1 cellular context compared by ENCODE assay signal in the genomic region with DNA sequence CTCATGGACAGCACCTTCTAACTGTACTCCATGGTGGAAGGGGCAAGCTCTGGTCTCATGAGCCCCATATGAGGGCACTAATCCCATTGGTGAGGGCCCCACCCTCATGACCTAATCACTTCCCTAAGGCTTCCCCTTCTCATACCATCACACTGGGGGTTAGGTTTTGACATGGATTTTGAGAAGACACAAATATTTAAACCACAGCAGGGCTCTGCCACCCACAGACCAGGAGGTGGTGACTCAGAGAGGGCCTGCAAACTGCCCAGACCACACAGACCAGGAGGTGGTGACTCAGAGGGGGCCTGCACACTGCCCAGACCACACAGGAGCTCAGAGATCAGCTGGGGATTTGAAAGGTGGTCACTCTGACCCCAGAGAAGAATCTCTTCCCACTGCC.
TF ChIP-seq lines count a peak whose summit lies in the region.

No MANE protein-coding gene starts in this region.

TF ChIP-seq in SK-N-SH, 30 proteins besides CTCF, POLR2A, EP300 and RAD21 (continued from another document):
- TF ChIP-seq, protein P1, sequence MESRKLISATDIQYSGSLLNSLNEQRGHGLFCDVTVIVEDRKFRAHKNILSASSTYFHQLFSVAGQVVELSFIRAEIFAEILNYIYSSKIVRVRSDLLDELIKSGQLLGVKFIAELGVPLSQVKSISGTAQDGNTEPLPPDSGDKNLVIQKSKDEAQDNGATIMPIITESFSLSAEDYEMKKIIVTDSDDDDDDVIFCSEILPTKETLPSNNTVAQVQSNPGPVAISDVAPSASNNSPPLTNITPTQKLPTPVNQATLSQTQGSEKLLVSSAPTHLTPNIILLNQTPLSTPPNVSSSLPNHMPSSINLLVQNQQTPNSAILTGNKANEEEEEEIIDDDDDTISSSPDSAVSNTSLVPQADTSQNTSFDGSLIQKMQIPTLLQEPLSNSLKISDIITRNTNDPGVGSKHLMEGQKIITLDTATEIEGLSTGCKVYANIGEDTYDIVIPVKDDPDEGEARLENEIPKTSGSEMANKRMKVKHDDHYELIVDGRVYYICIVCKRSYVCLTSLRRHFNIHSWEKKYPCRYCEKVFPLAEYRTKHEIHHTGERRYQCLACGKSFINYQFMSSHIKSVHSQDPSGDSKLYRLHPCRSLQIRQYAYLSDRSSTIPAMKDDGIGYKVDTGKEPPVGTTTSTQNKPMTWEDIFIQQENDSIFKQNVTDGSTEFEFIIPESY (IDR thresholded peaks at IDR 0.05; ENCODE audit: borderline replicate concordance, low read depth), result no peak
- TF ChIP-seq FOSL2 (IDR thresholded peaks at IDR 0.05; ENCODE audit: borderline replicate concordance, low read depth) (peak; percentile 49; the same call in 1 of the 2 replicates), RXRA (IDR thresholded peaks at IDR 0.05; ENCODE audit: borderline replicate concordance, low read depth) (peak; percentile 50; the same call in 1 of the 2 replicates), POLR2AphosphoS5 (IDR thresholded peaks at IDR 0.05; ENCODE audit: low read depth, low read length) (no peak), SIN3A (IDR thresholded peaks at IDR 0.05; ENCODE audit: borderline replicate concordance, low read depth, low read length) (no peak)
- TF ChIP-seq, protein P2, sequence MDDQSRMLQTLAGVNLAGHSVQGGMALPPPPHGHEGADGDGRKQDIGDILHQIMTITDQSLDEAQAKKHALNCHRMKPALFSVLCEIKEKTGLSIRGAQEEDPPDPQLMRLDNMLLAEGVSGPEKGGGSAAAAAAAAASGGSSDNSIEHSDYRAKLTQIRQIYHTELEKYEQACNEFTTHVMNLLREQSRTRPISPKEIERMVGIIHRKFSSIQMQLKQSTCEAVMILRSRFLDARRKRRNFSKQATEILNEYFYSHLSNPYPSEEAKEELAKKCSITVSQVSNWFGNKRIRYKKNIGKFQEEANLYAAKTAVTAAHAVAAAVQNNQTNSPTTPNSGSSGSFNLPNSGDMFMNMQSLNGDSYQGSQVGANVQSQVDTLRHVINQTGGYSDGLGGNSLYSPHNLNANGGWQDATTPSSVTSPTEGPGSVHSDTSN (IDR thresholded peaks at IDR 0.05), result no peak
- TF ChIP-seq, protein P3, sequence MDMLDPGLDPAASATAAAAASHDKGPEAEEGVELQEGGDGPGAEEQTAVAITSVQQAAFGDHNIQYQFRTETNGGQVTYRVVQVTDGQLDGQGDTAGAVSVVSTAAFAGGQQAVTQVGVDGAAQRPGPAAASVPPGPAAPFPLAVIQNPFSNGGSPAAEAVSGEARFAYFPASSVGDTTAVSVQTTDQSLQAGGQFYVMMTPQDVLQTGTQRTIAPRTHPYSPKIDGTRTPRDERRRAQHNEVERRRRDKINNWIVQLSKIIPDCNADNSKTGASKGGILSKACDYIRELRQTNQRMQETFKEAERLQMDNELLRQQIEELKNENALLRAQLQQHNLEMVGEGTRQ (IDR thresholded peaks at IDR 0.05; ENCODE audit: borderline replicate concordance, low read depth, low read length), result no peak
